In genomic region chr16:68689921-68690320, GRCh38 we compare ENCODE assay signal across 2 cellular contexts.
TF ChIP-seq lines count a peak whose summit lies in the region.

No MANE protein-coding gene starts in this region.

TF ChIP-seq in HCT116, 20 proteins besides CTCF, POLR2A, EP300 and RAD21 (continued from another document):
- TF ChIP-seq ZBTB33 (IDR thresholded peaks at IDR 0.05; ENCODE audit: extremely low read depth, insufficient replicate concordance, low read length) (no peak), CBX3 (IDR thresholded peaks at IDR 0.05; ENCODE audit: low read depth) (no peak), EZH2phosphoT487 (IDR thresholded peaks at IDR 0.05; ENCODE audit: borderline replicate concordance) (no peak), REST (IDR thresholded peaks at IDR 0.05; ENCODE audit: low read depth) (no peak), SP1 (IDR thresholded peaks at IDR 0.05; ENCODE audit: low read depth) (no peak), POLR2AphosphoS5 (IDR thresholded peaks at IDR 0.05; ENCODE audit: low read depth, low read length) (no peak), SIN3A (IDR thresholded peaks at IDR 0.05; ENCODE audit: low read depth) (no peak)

TF ChIP-seq in WTC11, 78 proteins besides CTCF, POLR2A, EP300 and RAD21 (continued from another document):
- no peak for TF ChIP-seq ARID4B (CRISPR knock-in tag; IDR thresholded peaks at IDR 0.05; ENCODE audit: borderline replicate concordance)
